11 cellular contexts compared by ENCODE assay signal in genomic region chr17:41530062-41531048, GRCh38. TPM values are rescaled to one million over a fixed set of nuclear protein-coding genes. Genes with fewer than 3 reads are reported as not detected.
DNase-seq lines count a peak whose midpoint lies in the region; ATAC-seq and TF ChIP-seq lines count a peak whose summit lies in the region.
"Had no signal": no experiment of that assay in that cellular context is flagged by ENCODE, and none has a peak within 500 bp of the region (broad histone marks: within the 10 kb centered on the region; RNA-seq: fewer than 3 reads in every experiment).

No MANE protein-coding gene starts in this region.

- DNase-seq in NCI-H748 (lab: John Stamatoyannopoulos, UW; ENCODE audit: unreplicated experiment) (peak; percentile 40), NCI-H748 treated with DMSO at 0.1 percent for 48 hours (lab: John Stamatoyannopoulos, UW) (no peak), amniotic stem cell (lab: John Stamatoyannopoulos, UW) (peak; percentile 86), left colon (peak in 1 of 2 donors; percentile 70), vagina (ENCODE audit: extremely low spot score in 2 of 2) (no peak), head of caudate nucleus (no peak), 8988T (no peak)
- no peak for DNase-seq in central memory CD4-positive, alpha-beta T cell
- DNase-seq: activated naive CD8-positive, alpha-beta T cell treated with anti-CD3 and anti-CD28 coated beads, Interleukin-2, amount 10 ng/mL, durations not matched to agents 7 days and 5 days; SIG-M5 had no signal

- peak overlapping the region; percentile 87 for H3K27ac ChIP-seq in vagina

- H3K4me3 ChIP-seq in vagina = no peak overlapping the region

- H3K9me3 ChIP-seq in vagina = no peaks in the 10 kb centered on the region

- peaks cover 34% of the 10 kb centered on the region for H3K4me1 ChIP-seq in vagina

- no peak for TF ChIP-seq POLR2A in vagina (IDR thresholded peaks at IDR 0.05)

- peak; percentile 26 for ATAC-seq in left colon

- H3K36me3 ChIP-seq in vagina = peaks cover 0 to 1% of the 10 kb centered on the region in 2 donors

- TF ChIP-seq CTCF in vagina (IDR thresholded peaks at IDR 0.05) = no peak

- intact Hi-C loops in left colon (cut with DNase I, micrococcal nuclease) (no loop called here), vagina (cut with DNase I) (no loop called here), head of caudate nucleus (cut with DNase I) (no loop called here)

- H3K27me3 ChIP-seq in vagina = no peaks in the 10 kb centered on the region

RNA-seq across cellular contexts. Expression of gene KRT19, which starts 2.2 kb away (rescaled TPM):
- 1,000 to 10,000 TPM; 1,911 to 3,076 TPM for total RNA-seq in left colon
- 198 TPM for total RNA-seq in vagina
- total RNA-seq: activated naive CD8-positive, alpha-beta T cell treated with anti-CD3 and anti-CD28 coated beads, Interleukin-2, amount 10 ng/mL, durations not matched to agents 7 days and 5 days; B cell had no signal

RNA-seq across cellular contexts. Expression of gene KRT15, which starts 11.7 kb away (rescaled TPM):
- 10 to 100 TPM in 1 of 2 donors, 1 to 10 TPM in 1; 6.8 to 30.9 TPM for total RNA-seq in left colon
- 931 TPM for total RNA-seq in vagina
- total RNA-seq: activated naive CD8-positive, alpha-beta T cell treated with anti-CD3 and anti-CD28 coated beads, Interleukin-2, amount 10 ng/mL, durations not matched to agents 7 days and 5 days; B cell had no signal

RNA-seq across cellular contexts. Expression of gene KRT13, which starts 24.9 kb away (rescaled TPM):
- total RNA-seq in left colon (under 1 TPM in 1 of 2 donors, not detected in 1; 0.82 TPM), vagina (10,968 TPM)
- total RNA-seq: activated naive CD8-positive, alpha-beta T cell treated with anti-CD3 and anti-CD28 coated beads, Interleukin-2, amount 10 ng/mL, durations not matched to agents 7 days and 5 days; B cell had no signal

RNA-seq across cellular contexts. Expression of gene KRT36, which starts 40.6 kb away (rescaled TPM):
- total RNA-seq in left colon = under 1 TPM in 1 of 2 donors, not detected in 1; 0.27 TPM
- total RNA-seq in vagina = not detected
- total RNA-seq: activated naive CD8-positive, alpha-beta T cell treated with anti-CD3 and anti-CD28 coated beads, Interleukin-2, amount 10 ng/mL, durations not matched to agents 7 days and 5 days; B cell had no signal

RNA-seq across cellular contexts. Expression of gene KRT9, which starts 41.5 kb away (rescaled TPM):
- not detected for total RNA-seq in left colon
- not detected for total RNA-seq in vagina
- total RNA-seq: activated naive CD8-positive, alpha-beta T cell treated with anti-CD3 and anti-CD28 coated beads, Interleukin-2, amount 10 ng/mL, durations not matched to agents 7 days and 5 days; B cell had no signal

Comparison
In these comparisons a context has a peak if more than half of its experiments do, and no peak if none do; other contexts are left out.
1. DNase-seq: peak in NCI-H748 (single experiment) and amniotic stem cell (single experiment); none in NCI-H748 treated with DMSO at 0.1 percent for 48 hours (single experiment), vagina (0 of 2), head of caudate nucleus (0 of 42), 8988T (single experiment) and central memory CD4-positive, alpha-beta T cell (single experiment).
2. RNA of gene KRT15, which starts 11.7 kb away (total RNA-seq): 931 TPM in vagina (single experiment); 6.8 to 30.9 TPM in left colon; every median in the first group is over 10 times any median in the second.
3. RNA of gene KRT13, which starts 24.9 kb away (total RNA-seq): 10,968 TPM in vagina (single experiment); 0.82 TPM in left colon; every median in the first group is over 1,000 times any median in the second.